ENCODE assay signal across 1 cellular context in the genomic region with DNA sequence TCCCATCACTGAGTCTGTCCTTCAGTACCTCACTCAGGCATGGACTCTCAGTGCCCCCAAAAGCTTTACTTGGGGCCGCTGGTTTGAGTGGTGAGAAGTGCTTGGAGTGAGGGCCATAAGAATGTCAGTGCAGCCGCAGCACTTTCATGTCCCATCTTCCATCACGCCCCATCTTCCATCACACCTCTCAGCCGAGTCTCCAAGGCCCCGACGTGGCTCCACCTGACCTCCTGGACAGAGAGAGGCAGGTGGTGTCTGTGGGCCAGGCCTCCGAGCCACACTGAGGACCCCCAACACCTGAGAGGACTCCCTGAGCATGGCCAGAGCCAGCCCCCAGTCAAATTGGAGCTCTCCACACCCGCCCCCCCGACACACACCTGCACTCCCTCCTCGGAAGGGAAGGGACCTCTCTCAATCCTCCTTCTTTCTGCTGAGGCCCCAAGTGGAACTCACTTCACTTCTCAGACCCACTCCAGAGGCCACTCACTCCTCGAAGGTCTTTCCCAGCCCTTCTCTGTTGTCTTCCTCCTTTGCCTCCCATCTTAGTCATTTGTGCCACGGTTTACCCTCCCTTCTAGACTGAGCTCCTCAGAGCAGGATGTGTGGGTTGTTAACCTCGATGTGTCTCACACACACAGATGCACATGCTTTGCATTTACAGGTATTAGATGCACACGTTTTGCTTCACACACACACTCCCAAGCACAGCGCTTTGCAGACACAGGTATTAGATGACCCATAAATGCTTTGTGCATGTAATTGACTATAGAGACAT.
TF ChIP-seq lines count a peak whose summit lies in the region.

No MANE protein-coding gene starts in this region.

TF ChIP-seq in H1, 55 proteins besides CTCF, POLR2A, EP300 and RAD21 (continued from another document):
- TF ChIP-seq, protein P1, sequence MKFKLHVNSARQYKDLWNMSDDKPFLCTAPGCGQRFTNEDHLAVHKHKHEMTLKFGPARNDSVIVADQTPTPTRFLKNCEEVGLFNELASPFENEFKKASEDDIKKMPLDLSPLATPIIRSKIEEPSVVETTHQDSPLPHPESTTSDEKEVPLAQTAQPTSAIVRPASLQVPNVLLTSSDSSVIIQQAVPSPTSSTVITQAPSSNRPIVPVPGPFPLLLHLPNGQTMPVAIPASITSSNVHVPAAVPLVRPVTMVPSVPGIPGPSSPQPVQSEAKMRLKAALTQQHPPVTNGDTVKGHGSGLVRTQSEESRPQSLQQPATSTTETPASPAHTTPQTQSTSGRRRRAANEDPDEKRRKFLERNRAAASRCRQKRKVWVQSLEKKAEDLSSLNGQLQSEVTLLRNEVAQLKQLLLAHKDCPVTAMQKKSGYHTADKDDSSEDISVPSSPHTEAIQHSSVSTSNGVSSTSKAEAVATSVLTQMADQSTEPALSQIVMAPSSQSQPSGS (IDR thresholded peaks at IDR 0.05; ENCODE audit: low read length): no peak
- TF ChIP-seq PHF8 (conservative IDR thresholded peaks at IDR 0.05; ENCODE audit: low read depth, low read length) (no peak), SAP30 (IDR thresholded peaks at IDR 0.05; ENCODE audit: insufficient read depth, insufficient replicate concordance, low read length) (no peak), NRF1 (IDR thresholded peaks at IDR 0.05; ENCODE audit: low read depth, low read length) (no peak), JUND (IDR thresholded peaks at IDR 0.05; ENCODE audit: low read length) (no peak), TAF1 (IDR thresholded peaks at IDR 0.05; ENCODE audit: low read depth, low read length) (no peak), HDAC6 (IDR thresholded peaks at IDR 0.05; ENCODE audit: low read depth, low read length) (no peak), POLR2AphosphoS5 (IDR thresholded peaks at IDR 0.05; ENCODE audit: low read depth, low read length) (no peak), FOSL1 (IDR thresholded peaks at IDR 0.05; ENCODE audit: insufficient read depth, low read depth, low read length) (no peak), SIRT6 (IDR thresholded peaks at IDR 0.05; ENCODE audit: low read length) (no peak), CHD1 (IDR thresholded peaks at IDR 0.05; ENCODE audit: low read depth, low read length) (no peak)
- TF ChIP-seq, protein P2, sequence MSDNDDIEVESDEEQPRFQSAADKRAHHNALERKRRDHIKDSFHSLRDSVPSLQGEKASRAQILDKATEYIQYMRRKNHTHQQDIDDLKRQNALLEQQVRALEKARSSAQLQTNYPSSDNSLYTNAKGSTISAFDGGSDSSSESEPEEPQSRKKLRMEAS (IDR thresholded peaks at IDR 0.05): no peak
